8 cellular contexts compared by ENCODE assay signal in the genomic region with DNA sequence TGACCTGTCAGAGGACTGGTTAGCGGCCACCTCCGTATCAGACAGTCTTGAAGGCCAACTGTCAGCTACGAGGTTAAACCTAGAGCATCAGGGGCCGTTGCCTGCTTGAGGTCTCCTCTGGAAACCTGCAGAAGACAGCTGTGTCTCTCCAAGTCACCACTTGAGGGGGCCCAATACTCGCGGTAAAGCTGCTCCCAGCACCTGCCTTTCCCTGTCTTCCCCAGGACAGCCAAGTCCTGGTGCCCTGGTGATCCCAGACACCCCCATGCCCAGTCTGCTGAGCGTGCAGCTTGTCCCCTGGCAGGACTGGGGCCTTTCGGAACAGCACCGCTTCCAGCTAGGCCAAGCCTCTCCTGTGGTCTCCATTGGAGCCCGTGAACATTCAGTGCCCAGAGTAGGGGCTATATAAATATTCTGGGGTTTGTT.
DNase-seq lines count a peak whose midpoint lies in the region; ATAC-seq and TF ChIP-seq lines count a peak whose summit lies in the region.

No MANE protein-coding gene starts in this region.

- DNase-seq in DMS 273 (lab: John Stamatoyannopoulos, UW; ENCODE audit: unreplicated experiment): peak; percentile 88
- peak; percentile 56 to 70 for DNase-seq in activated T-cell treated with anti-CD3 and anti-CD28 coated beads, Interleukin-2, amount 50 U/mL, for 48 hours
- peak; percentile 74 for DNase-seq in fibroblast of peridontal ligament (ENCODE audit: extremely low read depth)
- DNase-seq in nephron progenitor cell: peak; percentile 76
- no peak for DNase-seq in thoracic aorta (ENCODE audit: low spot score)

- H3K4me3 Mint-ChIP-seq in nephron progenitor cell: no peak overlapping the region

- H2AFZ ChIP-seq in KMS-11 (ENCODE audit: low read depth) (no peak overlapping the region), OCI-LY3 (ENCODE audit: low read depth, low read length) (0 out of 2 replicates have a peak overlapping the region, but pooled peaks have one; percentile 34)

- H3K4me1 ChIP-seq in KMS-11 (ENCODE audit: low read depth, poor library complexity, severe bottlenecking) (peaks cover 7% of the 10 kb centered on the region), OCI-LY3 (ENCODE audit: low read length) (peaks cover 9% of the 10 kb centered on the region; the same call in 1 of the 2 replicates), thoracic aorta (ENCODE audit: control insufficient read depth in 1 of 2, low read depth in 2 of 2) (no peaks in the 10 kb centered on the region)

- H3K36me3 ChIP-seq in KMS-11 (ENCODE audit: insufficient read depth) (no peaks in the 10 kb centered on the region), OCI-LY3 (replicated peaks; ENCODE audit: low read depth, low read length) (no peaks in the 10 kb centered on the region), thoracic aorta (no peaks in the 10 kb centered on the region)

- peak; percentile 74 for TF ChIP-seq CTCF in KMS-11 (conservative IDR thresholded peaks at IDR 0.05; ENCODE audit: low read depth, low read length)
- TF ChIP-seq CTCF in OCI-LY3 (IDR thresholded peaks at IDR 0.05; ENCODE audit: low read depth, low read length): peak; percentile 77
- peak; percentile 75 for TF ChIP-seq CTCF in nephron progenitor cell (IDR thresholded peaks at IDR 0.05)
- peak; percentile 67 for TF ChIP-seq CTCF in thoracic aorta (IDR thresholded peaks at IDR 0.05)

- H3K27me3 ChIP-seq in KMS-11 (ENCODE audit: insufficient read depth, low read depth): peaks cover 12% of the 10 kb centered on the region; the same call in 1 of the 2 replicates
- no peaks in the 10 kb centered on the region for H3K27me3 ChIP-seq in OCI-LY3 (ENCODE audit: low read depth, low read length)
- no peaks in the 10 kb centered on the region for H3K27me3 ChIP-seq in thoracic aorta (replicated peaks; ENCODE audit: insufficient read depth)

- ATAC-seq in thoracic aorta (ENCODE audit: insufficient number of reproducible peaks, low FRiP score, low read depth) (peak; percentile 31), HG03025 (IDR thresholded peaks at IDR 0.05; ENCODE audit: low FRiP score, unreplicated experiment) (no peak)

- H3K9me3 ChIP-seq in OCI-LY3 (ENCODE audit: insufficient read depth, low read length) (no peaks in the 10 kb centered on the region), thoracic aorta (no peaks in the 10 kb centered on the region)

- H3K9me3 Mint-ChIP-seq in nephron progenitor cell: no peaks in the 10 kb centered on the region

- H3K27me3 Mint-ChIP-seq in nephron progenitor cell (ENCODE audit: low read depth, poor library complexity): peaks cover 17% of the 10 kb centered on the region

- no peak overlapping the region for H3K9ac ChIP-seq in KMS-11
- H3K9ac ChIP-seq in OCI-LY3 (ENCODE audit: low read length): no peak overlapping the region

- no peak overlapping the region for H3K27ac Mint-ChIP-seq in nephron progenitor cell

- no peaks in the 10 kb centered on the region for H3K36me3 Mint-ChIP-seq in nephron progenitor cell (ENCODE audit: low read depth)

- peaks cover 25% of the 10 kb centered on the region for H3K4me1 Mint-ChIP-seq in nephron progenitor cell

- H3K4me3 ChIP-seq in KMS-11 (IDR thresholded peaks at IDR 0.05; ENCODE audit: insufficient read depth, low read depth, low read length): no peak overlapping the region
- no peak overlapping the region for H3K4me3 ChIP-seq in OCI-LY3 (ENCODE audit: low read length)
- H3K4me3 ChIP-seq in thoracic aorta: no peak overlapping the region

- H3K79me2 ChIP-seq in KMS-11 (ENCODE audit: insufficient read depth, low read depth) (no peaks in the 10 kb centered on the region), OCI-LY3 (ENCODE audit: low read length) (no peaks in the 10 kb centered on the region)

- no peaks in the 10 kb centered on the region for H4K20me1 ChIP-seq in KMS-11 (ENCODE audit: insufficient read depth)
- H4K20me1 ChIP-seq in OCI-LY3 (ENCODE audit: insufficient read depth, low read length): no peaks in the 10 kb centered on the region

- H3K4me2 ChIP-seq in KMS-11 (no peak overlapping the region), OCI-LY3 (ENCODE audit: low read length) (no peak overlapping the region)

- H3K27ac ChIP-seq in KMS-11: no peak overlapping the region
- no peak overlapping the region for H3K27ac ChIP-seq in OCI-LY3 (ENCODE audit: low read length)
- H3K27ac ChIP-seq in thoracic aorta: no peak overlapping the region
